In genomic region chr12:77108707-77109106, GRCh38 we compare ENCODE assay signal across 29 cellular contexts. TPM values are rescaled to one million over a fixed set of nuclear protein-coding genes. Genes with fewer than 3 reads are reported as not detected.
"Had no signal": no experiment of that assay in that cellular context is flagged by ENCODE, and none has a peak within 500 bp of the region (broad histone marks: within the 10 kb centered on the region; RNA-seq: fewer than 3 reads in every experiment).

No MANE protein-coding gene starts in this region.

- H3K4me1 ChIP-seq: left lung, lower lobe of right lung, parathyroid adenoma, stomach, testis, thyroid gland, transverse colon, upper lobe of left lung, vagina had no signal

- H3K27ac ChIP-seq: left lung, lower lobe of right lung, parathyroid adenoma, skin epidermis, stomach, testis, thyroid gland, transverse colon, upper lobe of left lung, vagina had no signal

- H3K4me1 Mint-ChIP-seq: naive thymus-derived CD8-positive, alpha-beta T cell; nephron; stimulated activated naive B cell treated with anti-CD40 and anti-IgM and Interleukin-4, amounts not matched to agents 10 μg/mL and 1 μg/mL and 100 μg/mL, for 72 hours had no signal

- FAIRE-seq: keratinocyte had no signal

- H3K79me2 ChIP-seq: parathyroid adenoma had no signal

- H3K36me3 ChIP-seq: left lung, lower lobe of right lung, stomach, thyroid gland, transverse colon, upper lobe of left lung, vagina had no signal

- ATAC-seq: left colon; left lung; lower lobe of right lung; naive thymus-derived CD8-positive, alpha-beta T cell; right cardiac atrium; sciatic nerve; stimulated activated naive B cell treated with anti-CD40 and anti-IgM and Interleukin-4, amounts not matched to agents 10 μg/mL and 1 μg/mL and 100 μg/mL, for 72 hours; stimulated activated naive CD8-positive, alpha-beta T cell treated with anti-CD3 and anti-CD28 coated beads, Interleukin-15, Interleukin-2, amounts not matched to agents 100 U/mL and 50 U/mL, for 24 hours had no signal

- H3K4me3 Mint-ChIP-seq: naive thymus-derived CD8-positive, alpha-beta T cell; nephron; neural crest cell; stimulated activated naive B cell treated with anti-CD40 and anti-IgM and Interleukin-4, amounts not matched to agents 10 μg/mL and 1 μg/mL and 100 μg/mL, for 72 hours had no signal

- H3K9ac ChIP-seq: parathyroid adenoma had no signal

- H3K9me3 ChIP-seq: left lung, lower lobe of right lung, testis, thyroid gland, transverse colon, upper lobe of left lung, vagina had no signal

- H2AFZ ChIP-seq: parathyroid adenoma had no signal

- DNase-seq: hippocampal formation; kidney glomerular epithelial cell; left colon; left lung; lower lobe of right lung; mammary epithelial cell; mesenchymal stem cell; naive thymus-derived CD8-positive, alpha-beta T cell; nucleus accumbens; retina; right cardiac atrium; stimulated activated CD4-positive, alpha-beta T cell treated with anti-CD3 and anti-CD28 coated beads, Interleukin-12 subunit alpha, Interleukin-12 subunit beta, amount 100 ng/mL, for 4 hours; stimulated activated CD4-positive, alpha-beta T cell treated with anti-CD3 and anti-CD28 coated beads, Interleukin-15, amount 100 ng/mL, for 24 hours; stimulated activated CD4-positive, alpha-beta T cell treated with anti-CD3 and anti-CD28 coated beads, Interleukin-2, amount 100 ng/mL, for 24 hours; stimulated activated CD4-positive, alpha-beta T cell treated with anti-CD3 and anti-CD28 coated beads, Interleukin-4, amount 100 ng/mL, for 1 hour; stimulated activated naive B cell treated with anti-CD40 and anti-IgM and Interleukin-4, amounts not matched to agents 10 μg/mL and 1 μg/mL and 100 μg/mL, for 72 hours; stimulated activated naive CD8-positive, alpha-beta T cell treated with anti-CD3 and anti-CD28 coated beads, Interleukin-15, Interleukin-2, amounts not matched to agents 100 U/mL and 50 U/mL, for 24 hours; stomach; testis; thyroid gland; transverse colon; upper lobe of left lung had no signal

- H3K27me3 ChIP-seq: left lung, stomach, testis, thyroid gland, transverse colon, upper lobe of left lung, vagina had no signal

- H3K4me3 ChIP-seq: left lung, lower lobe of right lung, skin epidermis, stomach, testis, thyroid gland, transverse colon, upper lobe of left lung, vagina had no signal

- H3K27ac Mint-ChIP-seq: naive thymus-derived CD8-positive, alpha-beta T cell; nephron; stimulated activated naive B cell treated with anti-CD40 and anti-IgM and Interleukin-4, amounts not matched to agents 10 μg/mL and 1 μg/mL and 100 μg/mL, for 72 hours had no signal

RNA-seq across cellular contexts. Expression of gene E2F7, which starts 43.3 kb away (rescaled TPM):
- total RNA-seq: naive thymus-derived CD8-positive, alpha-beta T cell had no signal
- polyA plus RNA-seq: naive thymus-derived CD8-positive, alpha-beta T cell had no signal
